13 cellular contexts compared by ENCODE assay signal in genomic region chr6:139173172-139173571, GRCh38. TPM values are rescaled to one million over a fixed set of nuclear protein-coding genes. Genes with fewer than 3 reads are reported as not detected.
A peak's percentile ranks its signal among the peaks of the same experiment; 100 is the strongest.
DNase-seq lines count a peak whose midpoint lies in the region; ATAC-seq and FAIRE-seq lines count a peak whose summit lies in the region.
"Had no signal": no experiment of that assay in that cellular context is flagged by ENCODE, and none has a peak within 500 bp of the region (broad histone marks: within the 10 kb centered on the region; RNA-seq: fewer than 3 reads in every experiment).

No MANE protein-coding gene starts in this region.

- H3K27me3 Mint-ChIP-seq in activated T-cell treated with anti-CD3 and anti-CD28 coated beads, Interleukin-2, amount 50 U/mL, for 24 hours, result no peaks in the 10 kb centered on the region

- H3K4me3 Mint-ChIP-seq in activated T-cell treated with anti-CD3 and anti-CD28 coated beads, Interleukin-2, amount 50 U/mL, for 24 hours, result peak overlapping the region; percentile 42
- H3K4me3 Mint-ChIP-seq: nephron had no signal

- H3K9me3 ChIP-seq in small intestine (ENCODE audit: control insufficient read depth, low read depth), result no peaks in the 10 kb centered on the region
- H3K9me3 ChIP-seq: adrenal gland had no signal

- H3K4me3 ChIP-seq in small intestine (ENCODE audit: low read depth in 1 of 2, low read length in 2 of 2), result no peak overlapping the region
- H3K4me3 ChIP-seq: adrenal gland, smooth muscle cell had no signal

- WGBS in small intestine, 3 donors, result 53 to 69% (median 55%) methylated on average over 2 of the region's 2 CpGs

- no peak for FAIRE-seq in small intestine (lab: Jason Lieb, UNC)

- no peaks in the 10 kb centered on the region for H3K9me3 Mint-ChIP-seq in activated T-cell treated with anti-CD3 and anti-CD28 coated beads, Interleukin-2, amount 50 U/mL, for 24 hours
- H3K9me3 Mint-ChIP-seq: nephron had no signal

- peaks cover 93% of the 10 kb centered on the region for H3K4me1 Mint-ChIP-seq in activated T-cell treated with anti-CD3 and anti-CD28 coated beads, Interleukin-2, amount 50 U/mL, for 24 hours (ENCODE audit: low read depth)
- H3K4me1 Mint-ChIP-seq: nephron had no signal

- no peak overlapping the region for H3K27ac ChIP-seq in small intestine (ENCODE audit: low read depth in 1 of 2, low read length in 1 of 2)
- H3K27ac ChIP-seq: adrenal gland had no signal

- no peaks in the 10 kb centered on the region for H3K27me3 ChIP-seq in small intestine (ENCODE audit: control insufficient read depth in 2 of 2, insufficient read depth in 2 of 2, low read length in 2 of 2)
- H3K27me3 ChIP-seq: adrenal gland had no signal

- H3K36me3 ChIP-seq in small intestine (ENCODE audit: control insufficient read depth in 2 of 2, insufficient read depth in 2 of 2, low read length in 2 of 2), result peaks cover 0 to 13% of the 10 kb centered on the region in 2 donors

- peaks cover 91% of the 10 kb centered on the region for H3K36me3 Mint-ChIP-seq in activated T-cell treated with anti-CD3 and anti-CD28 coated beads, Interleukin-2, amount 50 U/mL, for 24 hours (ENCODE audit: low read depth)

- ATAC-seq in HG03025 (IDR thresholded peaks at IDR 0.05; ENCODE audit: low FRiP score, unreplicated experiment), result no peak

- H3K4me1 ChIP-seq in small intestine (ENCODE audit: control insufficient read depth in 2 of 2, insufficient read depth in 1 of 2, low read depth in 1 of 2, low read length in 1 of 2), result peaks cover 2% of the 10 kb centered on the region in 2 donors
- H3K4me1 ChIP-seq: adrenal gland had no signal

- no peak for DNase-seq in activated T-cell treated with anti-CD3 and anti-CD28 coated beads, Interleukin-2, amount 50 U/mL, for 24 hours
- DNase-seq in activated T-cell treated with anti-CD3 and anti-CD28 coated beads, Interleukin-2, amount 50 U/mL, for 48 hours, result no peak
- DNase-seq in MV-4-11 (lab: John Stamatoyannopoulos, UW) (peak; percentile 51), small intestine (peak; percentile 8), cerebellum (ENCODE audit: low spot score) (no peak)
- peak; percentile 12 for DNase-seq in activated gamma-delta T cell treated with anti-CD3 and anti-CD28 coated beads, Interleukin-2, amount 50 U/mL, for 16 hours (ENCODE audit: low read depth)
- no peak for DNase-seq in effector CD8-positive, alpha-beta T cell (lab: John Stamatoyannopoulos, UW)
- DNase-seq: adrenal gland, KG1, NCI-H446 treated with DMSO at 0.1 percent for 48 hours had no signal

- H3K27ac Mint-ChIP-seq in activated T-cell treated with anti-CD3 and anti-CD28 coated beads, Interleukin-2, amount 50 U/mL, for 24 hours, result peak overlapping the region; percentile 93
- H3K27ac Mint-ChIP-seq: nephron had no signal

RNA-seq across cellular contexts. Expression of gene HECA, which starts 38.3 kb away (rescaled TPM):
- 10 to 100 TPM; 11.6 to 17.0 (median 17.0) TPM for polyA plus RNA-seq in small intestine
- 26.9 TPM for total RNA-seq in cerebellum

Comparison
In these comparisons a context has a peak if more than half of its experiments do, and no peak if none do; other contexts are left out.
1. DNase-seq: peak in MV-4-11 (single experiment), activated gamma-delta T cell treated with anti-CD3 and anti-CD28 coated beads, Interleukin-2, amount 50 U/mL, for 16 hours (single experiment) and small intestine (single experiment); none in activated T-cell treated with anti-CD3 and anti-CD28 coated beads, Interleukin-2, amount 50 U/mL, for 24 hours (single experiment), activated T-cell treated with anti-CD3 and anti-CD28 coated beads, Interleukin-2, amount 50 U/mL, for 48 hours (0 of 2), effector CD8-positive, alpha-beta T cell (single experiment) and cerebellum (single experiment).